Comparison of ENCODE assay signal across 8 cellular contexts in genomic region chr1:6701437-6702153, GRCh38. TPM values are rescaled to one million over a fixed set of nuclear protein-coding genes. Genes with fewer than 3 reads are reported as not detected.
DNase-seq lines count a peak whose midpoint lies in the region; ATAC-seq and TF ChIP-seq lines count a peak whose summit lies in the region.

A gene with protein sequence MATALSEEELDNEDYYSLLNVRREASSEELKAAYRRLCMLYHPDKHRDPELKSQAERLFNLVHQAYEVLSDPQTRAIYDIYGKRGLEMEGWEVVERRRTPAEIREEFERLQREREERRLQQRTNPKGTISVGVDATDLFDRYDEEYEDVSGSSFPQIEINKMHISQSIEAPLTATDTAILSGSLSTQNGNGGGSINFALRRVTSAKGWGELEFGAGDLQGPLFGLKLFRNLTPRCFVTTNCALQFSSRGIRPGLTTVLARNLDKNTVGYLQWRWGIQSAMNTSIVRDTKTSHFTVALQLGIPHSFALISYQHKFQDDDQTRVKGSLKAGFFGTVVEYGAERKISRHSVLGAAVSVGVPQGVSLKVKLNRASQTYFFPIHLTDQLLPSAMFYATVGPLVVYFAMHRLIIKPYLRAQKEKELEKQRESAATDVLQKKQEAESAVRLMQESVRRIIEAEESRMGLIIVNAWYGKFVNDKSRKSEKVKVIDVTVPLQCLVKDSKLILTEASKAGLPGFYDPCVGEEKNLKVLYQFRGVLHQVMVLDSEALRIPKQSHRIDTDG (minus strand): TSS chr1:6701816. CDS start chr1:6701800, 16 bp downstream.

- peak; percentile 98 for DNase-seq in NCI-H1092 treated with DMSO at 0.1 percent for 48 hours (lab: John Stamatoyannopoulos, UW)
- peak; percentile 33 to 69 for DNase-seq in SW 1271 (lab: John Stamatoyannopoulos, UW)
- DNase-seq in activated naive CD8-positive, alpha-beta T cell treated with anti-CD3 and anti-CD28 coated beads, Interleukin-2, amount 50 U/mL, for 16 hours (ENCODE audit: low read depth, low spot score), result peak; percentile 73
- peak; percentile 91 to 92 for DNase-seq in cardiac muscle cell (ENCODE audit: low read depth in 1 of 2, low spot score in 1 of 2)
- peak; percentile 75 to 95 for DNase-seq in trophoblast cell
- peak; percentile 68 to 82 for DNase-seq in tibial nerve (ENCODE audit: low spot score in 2 of 2)

- H3K4me3 ChIP-seq in cardiac muscle cell (peak within 1 kb of the TSS; percentile 99), trophoblast cell (ENCODE audit: low read depth, low read length) (peak within 1 kb of the TSS; percentile 99), tibial nerve (peak within 1 kb of the TSS; percentile 72 to 95 (median 82))

- TF ChIP-seq EP300 in tibial nerve (IDR thresholded peaks at IDR 0.05), result peak in 1 of 2 donors; percentile 92

- peak; percentile 92 for ATAC-seq in HG02623 (IDR thresholded peaks at IDR 0.05; ENCODE audit: unreplicated experiment)

- no peak within 1 kb of the TSS for H2BK12ac ChIP-seq in trophoblast cell (ENCODE audit: low read length)

- H4K12ac ChIP-seq in trophoblast cell (ENCODE audit: low read depth, low read length), result peak within 1 kb of the TSS; percentile 76

- peak within 1 kb of the TSS; percentile 91 for H4K91ac ChIP-seq in trophoblast cell (ENCODE audit: low read depth, low read length)

- H3K18ac ChIP-seq in trophoblast cell (ENCODE audit: low read length), result peak within 1 kb of the TSS; percentile 86

- H3K4me1 ChIP-seq in cardiac muscle cell (ENCODE audit: low read depth) (peaks cover 11% of the 10 kb centered on the region), trophoblast cell (ENCODE audit: control insufficient read depth in 1 of 2, insufficient read depth in 2 of 2, low read length in 2 of 2) (peaks cover 5 to 7% of the 10 kb centered on the region in 2 experiments), tibial nerve (peaks cover 3 to 29% (median 14%) of the 10 kb centered on the region in 4 donors)

- peak within 1 kb of the TSS; percentile 98 for H4K8ac ChIP-seq in trophoblast cell (ENCODE audit: low read depth, low read length)

- peaks cover 10% of the 10 kb centered on the region for H3K79me2 ChIP-seq in trophoblast cell (ENCODE audit: control insufficient read depth, insufficient read depth, low read length, poor library complexity)

- TF ChIP-seq CTCF in GM12873 (IDR thresholded peaks at IDR 0.05; ENCODE audit: insufficient read depth, low read depth, low read length, missing control alignments) (peak; percentile 92), cardiac muscle cell (IDR thresholded peaks at IDR 0.05; ENCODE audit: low read depth, low read length) (peak; percentile 62), tibial nerve (IDR thresholded peaks at IDR 0.05) (peak; percentile 72 to 100 (median 100))

- H3K14ac ChIP-seq in trophoblast cell (ENCODE audit: low read length), result peak within 1 kb of the TSS; percentile 92

- H2AK5ac ChIP-seq in trophoblast cell (ENCODE audit: low read length), result peak within 1 kb of the TSS; percentile 36

- no CpG with 5 or more reads among the region's 80 CpGs for WGBS in trophoblast cell (ENCODE audit: extremely low coverage, insufficient coverage, insufficient read length)
- WGBS in tibial nerve, 2 donors, result 0 to 1% methylated on average over 7 to 38 of the region's 80 CpGs

- H3K36me3 ChIP-seq in cardiac muscle cell, result no peaks in the 10 kb centered on the region
- H3K36me3 ChIP-seq in trophoblast cell (ENCODE audit: control insufficient read depth in 1 of 2, insufficient read depth in 2 of 2, low read length in 2 of 2), result peaks cover 0 to 4% of the 10 kb centered on the region in 2 experiments
- no peaks in the 10 kb centered on the region for H3K36me3 ChIP-seq in tibial nerve

- H3K4ac ChIP-seq in trophoblast cell (ENCODE audit: low read depth, low read length), result peak within 1 kb of the TSS; percentile 99

- H3K9me3 ChIP-seq in cardiac muscle cell (ENCODE audit: low read depth) (no peaks in the 10 kb centered on the region), trophoblast cell (ENCODE audit: insufficient read depth, low read depth, low read length) (no peaks in the 10 kb centered on the region), tibial nerve (no peaks in the 10 kb centered on the region)

- no peak for TF ChIP-seq POLR2A in tibial nerve (IDR thresholded peaks at IDR 0.05)

- H3K4me2 ChIP-seq in trophoblast cell (ENCODE audit: low read length), result peak within 1 kb of the TSS; percentile 94

- peak within 1 kb of the TSS; percentile 50 for H2BK5ac ChIP-seq in trophoblast cell (ENCODE audit: low read depth, low read length, poor library complexity)

- peak within 1 kb of the TSS; percentile 59 for H2BK120ac ChIP-seq in trophoblast cell (ENCODE audit: insufficient read depth, low read length, poor library complexity)

- H3K27me3 ChIP-seq in cardiac muscle cell, result no peaks in the 10 kb centered on the region
- no peaks in the 10 kb centered on the region for H3K27me3 ChIP-seq in trophoblast cell (ENCODE audit: insufficient read depth, low read length)
- no peaks in the 10 kb centered on the region for H3K27me3 ChIP-seq in tibial nerve

- H3K27ac ChIP-seq in cardiac muscle cell (peak within 1 kb of the TSS; percentile 92), trophoblast cell (ENCODE audit: low read depth, low read length) (peak within 1 kb of the TSS; percentile 32), tibial nerve (peak within 1 kb of the TSS in 3 of 4 donors; percentile 81 to 90 (median 87))

- peaks cover 9% of the 10 kb centered on the region for H3K79me1 ChIP-seq in trophoblast cell (ENCODE audit: low read length)

- no peak within 1 kb of the TSS for H3K23ac ChIP-seq in trophoblast cell (ENCODE audit: low read length)

- peak within 1 kb of the TSS; percentile 96 for H2AFZ ChIP-seq in trophoblast cell (ENCODE audit: insufficient read depth, low read length, poor library complexity)

- peak within 1 kb of the TSS; percentile 90 for H3K9ac ChIP-seq in trophoblast cell (ENCODE audit: low read length)

RNA-seq across cellular contexts. Expression of the gene that starts here (rescaled TPM):
- total RNA-seq in cardiac muscle cell (48.8 and 67.9 TPM in 2 replicates), tibial nerve (10 to 100 TPM; 24.9 to 36.9 (median 31.7) TPM)
- 54.3 and 64.7 TPM in 2 replicates for polyA plus RNA-seq in cardiac muscle cell
- 40.7 and 42.6 TPM in 2 replicates for polyA plus RNA-seq in trophoblast cell (2013)

Comparison
In these comparisons a context has a peak if more than half of its experiments do, and no peak if none do; other contexts are left out.
1. Peak in every context shown above with its lines: DNase-seq, ATAC-seq, H3K4me3 ChIP-seq and H3K27ac ChIP-seq.
2. H3K27ac ChIP-seq: peak in every context shown above with its lines; median percentile 92 in cardiac muscle cell; 87 in tibial nerve; 32 in trophoblast cell.